Comparison of ENCODE assay signal across 8 cellular contexts in genomic region chr20:1327827-1328679, GRCh38. TPM values are rescaled to one million over a fixed set of nuclear protein-coding genes. Genes with fewer than 3 reads are reported as not detected.
DNase-seq lines count a peak whose midpoint lies in the region; ATAC-seq and TF ChIP-seq lines count a peak whose summit lies in the region.

No MANE protein-coding gene starts in this region.

- no peaks in the 10 kb centered on the region for H3K9me3 ChIP-seq in CD4-positive, alpha-beta T cell (ENCODE audit: control insufficient read depth, low read length)
- H3K9me3 ChIP-seq in PC-3 (ENCODE audit: low read length): no peaks in the 10 kb centered on the region

- no peak for TF ChIP-seq CTCF in CD4-positive, alpha-beta T cell (IDR thresholded peaks at IDR 0.05)
- TF ChIP-seq CTCF in PC-3 (conservative IDR thresholded peaks at IDR 0.05; ENCODE audit: low read depth, low read length): no peak
- no peak for TF ChIP-seq CTCF in epithelial cell of esophagus (IDR thresholded peaks at IDR 0.05; ENCODE audit: insufficient read depth, low read depth, low read length, missing control alignments)
- no peak for TF ChIP-seq CTCF in progenitor cell of endocrine pancreas (IDR thresholded peaks at IDR 0.05; ENCODE audit: unreplicated experiment)

- peak overlapping the region; percentile 74 for H3K9ac ChIP-seq in PC-3 (ENCODE audit: low read length)

- H3K9me3 Mint-ChIP-seq in CD4-positive, alpha-beta T cell: no peaks in the 10 kb centered on the region
- no peaks in the 10 kb centered on the region for H3K9me3 Mint-ChIP-seq in progenitor cell of endocrine pancreas (ENCODE audit: low read depth)

- H3K27ac ChIP-seq in CD4-positive, alpha-beta T cell (ENCODE audit: low read depth, low read length): peak overlapping the region; percentile 23
- peak overlapping the region; percentile 92 for H3K27ac ChIP-seq in PC-3 (ENCODE audit: low read length)

- H3K27ac Mint-ChIP-seq in CD4-positive, alpha-beta T cell: no peak overlapping the region
- H3K27ac Mint-ChIP-seq in progenitor cell of endocrine pancreas: peak overlapping the region; percentile 91

- H4K20me1 ChIP-seq in PC-3 (ENCODE audit: low read length): no peaks in the 10 kb centered on the region

- peak overlapping the region; percentile 54 for H3K4me3 ChIP-seq in PC-3 (ENCODE audit: low read length)
- H3K4me3 ChIP-seq in epithelial cell of esophagus (ENCODE audit: low read length): peak overlapping the region; percentile 53

- no peaks in the 10 kb centered on the region for H3K9me2 ChIP-seq in PC-3 (replicated peaks; ENCODE audit: low read length)

- no peaks in the 10 kb centered on the region for H3K27me3 ChIP-seq in CD4-positive, alpha-beta T cell (ENCODE audit: control insufficient read depth, insufficient read depth, low read length)
- H3K27me3 ChIP-seq in PC-3 (ENCODE audit: low read length): no peaks in the 10 kb centered on the region

- POLR2A ChIA-PET in CD4-positive, alpha-beta T cell (lab: Charles Lee): interaction anchor here (1.5 kb wide), 1 partner anchor 107 kb away, joined by 4 read pairs; no protein-coding TSS in a partner anchor
- POLR2A ChIA-PET in PC-3 (lab: Charles Lee; ENCODE audit: unreplicated experiment): interaction anchor here (0.6 kb wide), 1 partner anchor 1179 kb away, joined by 7 read pairs; no protein-coding TSS in a partner anchor

- peak overlapping the region; percentile 91 for H3K4me2 ChIP-seq in PC-3 (ENCODE audit: low read length)

- intact Hi-C loops in CD4-positive, alpha-beta T cell (cut with DNase I, micrococcal nuclease): loop anchor here (2.0 to 10.0 kb wide), 3 partner anchors 63 to 211 kb away; partner anchors contain the start of genes NSFL1C (in 1 of the 2), PSMF1 (in 1 of the 2) and SNPH (in 1 of the 2)
- intact Hi-C loops in PC-3 (cut with micrococcal nuclease): loop anchor here (5.0 kb wide), 1 partner anchor 109 kb away; no protein-coding TSS in a partner anchor

- DNase-seq in CD4-positive, alpha-beta T cell: peak in 1 of 10 experiments; percentile 20
- DNase-seq in PC-3 (no peak), epithelial cell of esophagus (ENCODE audit: low read depth) (no peak), progenitor cell of endocrine pancreas (ENCODE audit: low spot score, unreplicated experiment) (no peak)

- no peak overlapping the region for H2AFZ ChIP-seq in PC-3 (ENCODE audit: low read length)

- no peak for ATAC-seq in CD4-positive, alpha-beta T cell (ENCODE audit: poor library complexity)
- ATAC-seq in PC-3: no peak
- ATAC-seq in HG03175 (IDR thresholded peaks at IDR 0.05; ENCODE audit: unreplicated experiment): no peak
- ATAC-seq in HG02973 (IDR thresholded peaks at IDR 0.05; ENCODE audit: unreplicated experiment): no peak
- ATAC-seq in HG02885 (IDR thresholded peaks at IDR 0.05; ENCODE audit: poor library complexity, unreplicated experiment): no peak
- no peak for ATAC-seq in HG02870 (IDR thresholded peaks at IDR 0.05; ENCODE audit: unreplicated experiment)

- H3K4me1 Mint-ChIP-seq in CD4-positive, alpha-beta T cell (ENCODE audit: low read depth): peaks cover 38% of the 10 kb centered on the region
- peaks cover 11% of the 10 kb centered on the region for H3K4me1 Mint-ChIP-seq in progenitor cell of endocrine pancreas (ENCODE audit: low read depth)

- H3F3A ChIP-seq in PC-3 (ENCODE audit: low read length, unreplicated experiment): no peaks in the 10 kb centered on the region

- no TSS peak for BruUV-seq in PC-3 (replicated peaks; lab: Mats Ljungman, UMichigan)

- CTCF ChIA-PET in CD4-positive, alpha-beta T cell (lab: Charles Lee): no interaction called here
- CTCF ChIA-PET in PC-3 (lab: Charles Lee): interaction anchor here (0.7 kb wide), 1 partner anchor 176 kb away, joined by 3 read pairs; no protein-coding TSS in a partner anchor

- H3K36me3 ChIP-seq in PC-3 (ENCODE audit: low read depth, low read length): peaks cover 7% of the 10 kb centered on the region

- peaks cover 32% of the 10 kb centered on the region for H3K36me3 Mint-ChIP-seq in CD4-positive, alpha-beta T cell (ENCODE audit: low read depth)
- H3K36me3 Mint-ChIP-seq in progenitor cell of endocrine pancreas (ENCODE audit: insufficient read depth): peaks cover 2% of the 10 kb centered on the region

- peak overlapping the region; percentile 35 for H3K4me3 Mint-ChIP-seq in CD4-positive, alpha-beta T cell
- no peak overlapping the region for H3K4me3 Mint-ChIP-seq in progenitor cell of endocrine pancreas (ENCODE audit: low read depth)

- H3K27me3 Mint-ChIP-seq in CD4-positive, alpha-beta T cell: no peaks in the 10 kb centered on the region
- H3K27me3 Mint-ChIP-seq in progenitor cell of endocrine pancreas: no peaks in the 10 kb centered on the region

- H3K79me2 ChIP-seq in PC-3 (ENCODE audit: low read length): peaks cover 77% of the 10 kb centered on the region

- peaks cover 67% of the 10 kb centered on the region for H3K4me1 ChIP-seq in PC-3 (ENCODE audit: insufficient read depth, low read length)

RNA-seq across cellular contexts. Expression of gene SDCBP2, which starts 0.9 kb away (rescaled TPM):
- 1 to 10 TPM; 1.2 to 1.3 TPM for total RNA-seq in CD4-positive, alpha-beta T cell
- total RNA-seq in PC-3 (2014; rRNA removed) (14.4 and 25.5 TPM in 2 replicates), progenitor cell of endocrine pancreas (2.0 and 2.3 TPM in 2 replicates)
